ENCODE assay signal across 19 cellular contexts in genomic region chr5:181042036-181042435, GRCh38. TPM values are rescaled to one million over a fixed set of nuclear protein-coding genes. Genes with fewer than 3 reads are reported as not detected.
DNase-seq lines count a peak whose midpoint lies in the region; ATAC-seq and TF ChIP-seq lines count a peak whose summit lies in the region.
"Had no signal": no experiment of that assay in that cellular context is flagged by ENCODE, and none has a peak within 500 bp of the region (broad histone marks: within the 10 kb centered on the region; RNA-seq: fewer than 3 reads in every experiment).

No MANE protein-coding gene starts in this region.

- TF ChIP-seq POLR2A in spleen (IDR thresholded peaks at IDR 0.05): no peak

- DNase-seq in heart right ventricle (no peak), Right ventricle myocardium superior (no peak), lower lobe of right lung (no peak), spleen (peak; percentile 23), AG08395 (ENCODE audit: low spot score) (no peak), tibial artery (no peak)
- DNase-seq: Caco-2, MG63, NCI-H1092, NCI-H146, NCI-H2081 treated with DMSO at 0.1 percent for 48 hours, NCI-H510A, NCI-H774, PC-9 had no signal

- H3K27me3 ChIP-seq in heart right ventricle (peaks cover 0 to 31% (median 23%) of the 10 kb centered on the region in 7 donors), lower lobe of right lung (ENCODE audit: low read depth) (peaks cover 18% of the 10 kb centered on the region), spleen (replicated peaks in 1 of 7) (peaks cover 0 to 80% (median 0%) of the 10 kb centered on the region in 7 donors), tibial artery (peaks cover 0 to 34% of the 10 kb centered on the region in 2 donors)

- ATAC-seq in heart right ventricle: no peak
- no peak for ATAC-seq in Right ventricle myocardium superior (ENCODE audit: poor library complexity)
- no peak for ATAC-seq in lower lobe of right lung
- ATAC-seq in HG03095 (IDR thresholded peaks at IDR 0.05; ENCODE audit: unreplicated experiment): no peak
- ATAC-seq: A549 had no signal

- H3K4me3 ChIP-seq in heart right ventricle (peak overlapping the region; percentile 30 to 62 (median 49)), lower lobe of right lung (peak overlapping the region; percentile 47), spleen (peak overlapping the region in 4 of 8 donors; percentile 1 to 65 (median 30)), tibial artery (no peak overlapping the region)
- H3K4me3 ChIP-seq: A549, MG63, PC-9 had no signal

- H3K9me3 ChIP-seq in heart right ventricle (no peaks in the 10 kb centered on the region), lower lobe of right lung (no peaks in the 10 kb centered on the region), spleen (no peaks in the 10 kb centered on the region), tibial artery (no peaks in the 10 kb centered on the region)
- H3K9me3 ChIP-seq: A549, Caco-2, MG63 had no signal

- 47 to 52% methylated on average over 9 of the region's 9 CpGs for WGBS in heart right ventricle, 2 donors
- 58 to 66% (median 62%) methylated on average over 9 of the region's 9 CpGs for WGBS in spleen, 5 donors

- H3K36me3 ChIP-seq in heart right ventricle: no peaks in the 10 kb centered on the region
- no peaks in the 10 kb centered on the region for H3K36me3 ChIP-seq in lower lobe of right lung
- no peaks in the 10 kb centered on the region for H3K36me3 ChIP-seq in spleen
- no peaks in the 10 kb centered on the region for H3K36me3 ChIP-seq in tibial artery
- H3K36me3 ChIP-seq: MG63 had no signal

- H3K27ac ChIP-seq in heart right ventricle (peak overlapping the region; percentile 48 to 92 (median 81)), lower lobe of right lung (peak overlapping the region; percentile 81), spleen (peak overlapping the region in 3 of 8 donors; percentile 2 to 19 (median 5)), tibial artery (no peak overlapping the region)
- H3K27ac ChIP-seq: A549, PC-9 had no signal

- intact Hi-C loops in heart right ventricle (cut with DNase I): loop anchor here in 4 of 10 donors (5.0 to 10.0 kb wide), 7 partner anchors 115 to 247 kb away; partner anchors contain the start of gene MGAT1 (in 1 of the 4)
- intact Hi-C loops in Right ventricle myocardium superior (cut with DNase I): no loop called here
- intact Hi-C loops in lower lobe of right lung (cut with DNase I): no loop called here
- intact Hi-C loops in spleen (cut with DNase I; ENCODE audit: low total_unique reads): no loop called here
- intact Hi-C loops in tibial artery (cut with DNase I; ENCODE audit: low total_unique reads): no loop called here

- TF ChIP-seq CTCF in heart right ventricle (IDR thresholded peaks at IDR 0.05) (no peak), lower lobe of right lung (IDR thresholded peaks at IDR 0.05) (no peak), spleen (IDR thresholded peaks at IDR 0.05 in 8 of 11, conservative IDR thresholded peaks at IDR 0.05 in 3 of 11) (no peak), tibial artery (IDR thresholded peaks at IDR 0.05) (no peak)

- H3K4me1 ChIP-seq in heart right ventricle (peaks cover 0 to 37% (median 4%) of the 10 kb centered on the region in 9 donors), lower lobe of right lung (peaks cover 5% of the 10 kb centered on the region), spleen (peaks cover 0 to 40% (median 3%) of the 10 kb centered on the region in 6 donors), tibial artery (no peaks in the 10 kb centered on the region)
- H3K4me1 ChIP-seq: Caco-2 had no signal

RNA-seq across cellular contexts. Expression of gene BTNL9, which starts 2.0 kb away (rescaled TPM):
- total RNA-seq in heart right ventricle (100 to 1,000 TPM in 2 of 10 donors, 10 to 100 TPM in 8; 16.0 to 140 (median 29.2) TPM), Right ventricle myocardium superior (38.9 TPM), lower lobe of right lung (125 TPM), spleen (100 to 1,000 TPM in 1 of 7 donors, 10 to 100 TPM in 6; 41.6 to 123 (median 86.3) TPM)
- polyA plus RNA-seq in heart right ventricle (100 to 1,000 TPM in 1 of 2 donors, 10 to 100 TPM in 1; 38.8 to 254 TPM), spleen (10 to 100 TPM; 17.2 to 91.1 (median 32.6) TPM)
- total RNA-seq: PC-9 had no signal
- polyA plus RNA-seq: CD14-positive monocyte had no signal

RNA-seq across cellular contexts. Expression of gene BTNL3, which starts 53.4 kb away (rescaled TPM):
- total RNA-seq in heart right ventricle (under 1 TPM in 1 of 10 donors, not detected in 9; 0.17 TPM), Right ventricle myocardium superior (not detected), lower lobe of right lung (not detected), spleen (1 to 10 TPM in 3 of 7 donors, under 1 TPM in 2, not detected in 2; 0.37 to 2.4 (median 1.0) TPM)
- polyA plus RNA-seq in heart right ventricle (under 1 TPM in 1 of 2 donors, not detected in 1; 0.03 TPM), spleen (under 1 TPM; 0.09 to 0.13 (median 0.13) TPM)
- total RNA-seq: Caco-2, H1, HT-29, PC-9 had no signal
- polyA plus RNA-seq: A549, H1 had no signal

Comparison
In these comparisons a context has a peak if more than half of its experiments do, and no peak if none do; other contexts are left out.
1. H3K27ac ChIP-seq: peak in heart right ventricle (10 of 10) and lower lobe of right lung (single experiment); none in tibial artery (0 of 2).
2. H3K4me3 ChIP-seq: peak in heart right ventricle (10 of 10) and lower lobe of right lung (single experiment); none in tibial artery (0 of 2).